ENCODE assay signal across 27 cellular contexts in genomic region chrX:133706890-133707289, GRCh38.
"Had no signal": no experiment of that assay in that cellular context is flagged by ENCODE, and none has a peak within 500 bp of the region (broad histone marks: within the 10 kb centered on the region; RNA-seq: fewer than 3 reads in every experiment).

No MANE protein-coding gene starts in this region.

- H3K4me1 ChIP-seq: stomach, suprapubic skin, testis, thyroid gland, tibial artery, tibial nerve, transverse colon, upper lobe of left lung, upper lobe of right lung, uterus, vagina had no signal

- DNase-seq: stimulated activated CD4-positive, alpha-beta T cell treated with anti-CD3 and anti-CD28 coated beads, Interleukin-2, amount 100 ng/mL, for 48 hours; stimulated activated CD4-positive, alpha-beta T cell treated with anti-CD3 and anti-CD28 coated beads, Interleukin-4, amount 100 ng/mL, for 1 hour; stimulated activated CD4-positive, alpha-beta T cell treated with anti-CD3 and anti-CD28 coated beads, Interleukin-4, amount 100 ng/mL, for 24 hours; stimulated activated CD4-positive, alpha-beta T cell treated with anti-CD3 and anti-CD28 coated beads, Interleukin-4, amount 100 ng/mL, for 4 hours; stimulated activated CD8-positive, alpha-beta memory T cell treated with anti-CD3 and anti-CD28 coated beads, Interleukin-4, amount 100 ng/mL, for 48 hours; stimulated activated naive B cell treated with anti-CD40 and anti-IgM and Interleukin-4, amounts not matched to agents 10 μg/mL and 1 μg/mL and 100 μg/mL, for 72 hours; stimulated activated naive CD4-positive, alpha-beta T cell; stimulated activated naive CD4-positive, alpha-beta T cell treated with Interleukin-2 at 50 U/mL for 16 hours; stimulated activated naive CD8-positive, alpha-beta T cell treated with anti-CD3 and anti-CD28 coated beads, Interleukin-15, amount 100 ng/mL, for 72 hours; stimulated activated naive CD8-positive, alpha-beta T cell treated with anti-CD3 and anti-CD28 coated beads, Interleukin-15, Interleukin-2, amounts not matched to agents 100 U/mL and 50 U/mL, for 24 hours; stomach; substantia nigra; testis; thyroid gland; tibial artery; transverse colon; trophoblast cell; upper lobe of left lung; upper lobe of right lung; uterus had no signal

- H3K4me3 ChIP-seq: stomach, suprapubic skin, testis, thoracic aorta, thyroid gland, tibial artery, tibial nerve, transverse colon, upper lobe of left lung, upper lobe of right lung, uterus, vagina had no signal

- H3K9me3 ChIP-seq: stomach, suprapubic skin, testis, thoracic aorta, thyroid gland, tibial artery, tibial nerve, transverse colon, upper lobe of left lung, upper lobe of right lung, uterus, vagina had no signal

- H3K27ac ChIP-seq: stomach, suprapubic skin, testis, thoracic aorta, thyroid gland, tibial artery, tibial nerve, transverse colon, upper lobe of left lung, upper lobe of right lung, uterus, vagina had no signal

- ATAC-seq: stimulated activated effector memory CD8-positive, alpha-beta T cell treated with anti-CD3 and anti-CD28 coated beads, Interleukin-12 subunit alpha, Interleukin-12 subunit beta, amount 100 ng/mL, for 72 hours; stimulated activated memory B cell treated with anti-CD40 and anti-IgM and Interleukin-4, amounts not matched to agents 10 μg/mL and 1 μg/mL and 100 μg/mL, for 72 hours; stimulated activated naive B cell treated with anti-CD40 and anti-IgM and Interleukin-4, amounts not matched to agents 10 μg/mL and 1 μg/mL and 100 μg/mL, for 72 hours; stimulated activated naive CD8-positive, alpha-beta T cell treated with anti-CD3 and anti-CD28 coated beads, Interleukin-15, amount 100 ng/mL, for 72 hours; stimulated activated naive CD8-positive, alpha-beta T cell treated with anti-CD3 and anti-CD28 coated beads, Interleukin-15, Interleukin-2, amounts not matched to agents 100 U/mL and 50 U/mL, for 24 hours; upper lobe of right lung had no signal

- H3K36me3 ChIP-seq: stomach, suprapubic skin, thoracic aorta, thyroid gland, tibial artery, tibial nerve, transverse colon, upper lobe of left lung, upper lobe of right lung, uterus, vagina had no signal

- FAIRE-seq: urothelium cell line had no signal

- H3K27me3 ChIP-seq: stomach, suprapubic skin, testis, thyroid gland, tibial artery, transverse colon, upper lobe of left lung, upper lobe of right lung, uterus, vagina had no signal
